ENCODE assay signal across 32 cellular contexts in genomic region chrX:148991502-148991901, GRCh38.
"Had no signal": no experiment of that assay in that cellular context is flagged by ENCODE, and none has a peak within 500 bp of the region (broad histone marks: within the 10 kb centered on the region; RNA-seq: fewer than 3 reads in every experiment).

No MANE protein-coding gene starts in this region.

- H3K9me3 ChIP-seq: MG63 had no signal

- H3K4me3 ChIP-seq: MG63 had no signal

- H3K27me3 ChIP-seq: MG63 had no signal

- DNase-seq: Karpas-422, Kasumi-1, MG63, MM.1S, MV-4-11, NCI-H1048, NCI-H1092, NCI-H1092 treated with DMSO at 0.1 percent for 48 hours, NCI-H1417, NCI-H1417 treated with DMSO at 0.1 percent for 48 hours, NCI-H1436, NCI-H1436 treated with DMSO at 0.1 percent for 48 hours, NCI-H146, NCI-H1694, NCI-H1694 treated with DMSO at 0.1 percent for 48 hours, NCI-H187, NCI-H187 treated with DMSO at 0.1 percent for 48 hours, NCI-H1930, NCI-H2029, NCI-H2029 treated with DMSO at 0.1 percent for 48 hours, NCI-H2081, NCI-H2081 treated with DMSO at 0.1 percent for 48 hours, NCI-H2107, NCI-H2171, NCI-H2171 treated with DMSO at 0.1 percent for 48 hours, NCI-H2227 treated with DMSO at 0.1 percent for 48 hours, NCI-H226, NCI-H345, NCI-H446, NCI-H446 treated with DMSO at 0.1 percent for 48 hours, NCI-H510A, NCI-H510A treated with DMSO at 0.1 percent for 48 hours had no signal

- H3K36me3 ChIP-seq: MG63 had no signal
